Comparison of ENCODE assay signal across 1 cellular context in the genomic region with DNA sequence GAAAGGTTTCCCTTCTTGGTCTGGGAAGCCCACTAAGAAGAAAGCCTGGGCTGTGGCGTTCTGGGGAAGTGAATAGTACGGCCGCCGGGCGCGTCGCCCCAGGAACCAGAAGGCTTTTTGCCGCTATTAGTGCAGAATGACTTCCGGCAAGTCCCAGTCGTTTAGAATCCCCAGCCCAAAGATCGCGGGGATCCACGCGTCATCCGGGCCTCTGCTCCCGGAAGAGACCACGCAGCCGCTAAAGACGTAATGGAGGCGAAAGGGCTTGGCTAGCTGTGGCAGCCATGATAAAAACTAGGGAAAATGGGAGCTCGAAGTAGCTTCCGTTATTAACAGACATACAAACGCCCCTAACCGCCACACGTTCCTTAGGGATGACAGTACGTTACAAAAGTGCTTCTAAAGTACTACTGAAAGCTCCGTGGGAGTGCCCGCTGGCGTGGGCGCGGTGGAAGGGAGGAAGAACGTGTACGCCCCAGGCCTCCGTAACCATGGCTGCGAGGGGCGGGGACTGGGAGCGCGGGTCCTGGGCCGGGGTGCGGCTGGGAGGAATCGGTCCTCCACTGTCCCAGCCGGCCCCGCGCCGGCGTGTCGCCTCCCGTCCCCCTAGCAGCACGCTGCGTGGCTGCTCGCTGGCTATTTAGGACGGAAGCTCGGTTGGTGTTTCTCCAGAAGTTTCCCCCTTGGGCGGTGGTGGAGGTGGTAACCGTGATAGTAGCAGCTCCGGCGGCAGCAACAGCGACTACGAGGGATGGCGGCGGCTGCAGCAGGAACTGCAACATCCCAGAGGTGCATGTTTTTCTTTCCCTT.
TF ChIP-seq lines count a peak whose summit lies in the region.

A gene (plus strand): TSS at position 667 of the 810 bp plus-strand sequence. CDS start 85 bp downstream, at position 752.

TF ChIP-seq in GM12878, 131 proteins besides CTCF, POLR2A, EP300 and RAD21 (continued from another document):
- TF ChIP-seq, protein P1, sequence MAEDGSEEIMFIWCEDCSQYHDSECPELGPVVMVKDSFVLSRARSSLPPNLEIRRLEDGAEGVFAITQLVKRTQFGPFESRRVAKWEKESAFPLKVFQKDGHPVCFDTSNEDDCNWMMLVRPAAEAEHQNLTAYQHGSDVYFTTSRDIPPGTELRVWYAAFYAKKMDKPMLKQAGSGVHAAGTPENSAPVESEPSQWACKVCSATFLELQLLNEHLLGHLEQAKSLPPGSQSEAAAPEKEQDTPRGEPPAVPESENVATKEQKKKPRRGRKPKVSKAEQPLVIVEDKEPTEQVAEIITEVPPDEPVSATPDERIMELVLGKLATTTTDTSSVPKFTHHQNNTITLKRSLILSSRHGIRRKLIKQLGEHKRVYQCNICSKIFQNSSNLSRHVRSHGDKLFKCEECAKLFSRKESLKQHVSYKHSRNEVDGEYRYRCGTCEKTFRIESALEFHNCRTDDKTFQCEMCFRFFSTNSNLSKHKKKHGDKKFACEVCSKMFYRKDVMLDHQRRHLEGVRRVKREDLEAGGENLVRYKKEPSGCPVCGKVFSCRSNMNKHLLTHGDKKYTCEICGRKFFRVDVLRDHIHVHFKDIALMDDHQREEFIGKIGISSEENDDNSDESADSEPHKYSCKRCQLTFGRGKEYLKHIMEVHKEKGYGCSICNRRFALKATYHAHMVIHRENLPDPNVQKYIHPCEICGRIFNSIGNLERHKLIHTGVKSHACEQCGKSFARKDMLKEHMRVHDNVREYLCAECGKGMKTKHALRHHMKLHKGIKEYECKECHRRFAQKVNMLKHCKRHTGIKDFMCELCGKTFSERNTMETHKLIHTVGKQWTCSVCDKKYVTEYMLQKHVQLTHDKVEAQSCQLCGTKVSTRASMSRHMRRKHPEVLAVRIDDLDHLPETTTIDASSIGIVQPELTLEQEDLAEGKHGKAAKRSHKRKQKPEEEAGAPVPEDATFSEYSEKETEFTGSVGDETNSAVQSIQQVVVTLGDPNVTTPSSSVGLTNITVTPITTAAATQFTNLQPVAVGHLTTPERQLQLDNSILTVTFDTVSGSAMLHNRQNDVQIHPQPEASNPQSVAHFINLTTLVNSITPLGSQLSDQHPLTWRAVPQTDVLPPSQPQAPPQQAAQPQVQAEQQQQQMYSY (CRISPR knock-in tag; IDR thresholded peaks at IDR 0.05), result no peak
- TF ChIP-seq HDAC6 (IDR thresholded peaks at IDR 0.05; ENCODE audit: unreplicated experiment) (no peak), CREM (IDR thresholded peaks at IDR 0.05; ENCODE audit: low read depth) (peak; percentile 57), HCFC1 (IDR thresholded peaks at IDR 0.05; ENCODE audit: low read length) (peak; percentile 75), SUPT20H (IDR thresholded peaks at IDR 0.05; ENCODE audit: borderline replicate concordance, control insufficient read depth, low read depth, low read length) (no peak), IRF4 (IDR thresholded peaks at IDR 0.05; ENCODE audit: low read depth, low read length) (no peak), ZNF217 (IDR thresholded peaks at IDR 0.05) (no peak), RB1 (IDR thresholded peaks at IDR 0.05; ENCODE audit: borderline replicate concordance) (no peak; the same call in 1 of the 2 replicates), CHD4 (IDR thresholded peaks at IDR 0.05) (no peak), SIX5 (IDR thresholded peaks at IDR 0.05; ENCODE audit: low read depth, low read length, severe bottlenecking) (peak; percentile 45), CHD2 (IDR thresholded peaks at IDR 0.05; ENCODE audit: borderline replicate concordance, low read depth, low read length) (peak; percentile 94), TCF3 (IDR thresholded peaks at IDR 0.05; ENCODE audit: borderline replicate concordance, insufficient read depth, low read depth, low read length) (peak; percentile 72; the same call in 1 of the 2 replicates), NR2C1 (IDR thresholded peaks at IDR 0.05) (peak; percentile 81), ZNF207 (IDR thresholded peaks at IDR 0.05; ENCODE audit: borderline replicate concordance) (no peak), NR2F1 (conservative IDR thresholded peaks at IDR 0.05) (peak; percentile 80), CBX5 (IDR thresholded peaks at IDR 0.05; ENCODE audit: low read depth) (peak; percentile 97), SMAD1 (IDR thresholded peaks at IDR 0.05; ENCODE audit: low read depth, partially characterized antibody) (peak; percentile 30)
- TF ChIP-seq, protein P2, sequence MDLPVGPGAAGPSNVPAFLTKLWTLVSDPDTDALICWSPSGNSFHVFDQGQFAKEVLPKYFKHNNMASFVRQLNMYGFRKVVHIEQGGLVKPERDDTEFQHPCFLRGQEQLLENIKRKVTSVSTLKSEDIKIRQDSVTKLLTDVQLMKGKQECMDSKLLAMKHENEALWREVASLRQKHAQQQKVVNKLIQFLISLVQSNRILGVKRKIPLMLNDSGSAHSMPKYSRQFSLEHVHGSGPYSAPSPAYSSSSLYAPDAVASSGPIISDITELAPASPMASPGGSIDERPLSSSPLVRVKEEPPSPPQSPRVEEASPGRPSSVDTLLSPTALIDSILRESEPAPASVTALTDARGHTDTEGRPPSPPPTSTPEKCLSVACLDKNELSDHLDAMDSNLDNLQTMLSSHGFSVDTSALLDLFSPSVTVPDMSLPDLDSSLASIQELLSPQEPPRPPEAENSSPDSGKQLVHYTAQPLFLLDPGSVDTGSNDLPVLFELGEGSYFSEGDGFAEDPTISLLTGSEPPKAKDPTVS (IDR thresholded peaks at IDR 0.05; ENCODE audit: low read depth, low read length), result peak; percentile 89
- TF ChIP-seq, protein P3, sequence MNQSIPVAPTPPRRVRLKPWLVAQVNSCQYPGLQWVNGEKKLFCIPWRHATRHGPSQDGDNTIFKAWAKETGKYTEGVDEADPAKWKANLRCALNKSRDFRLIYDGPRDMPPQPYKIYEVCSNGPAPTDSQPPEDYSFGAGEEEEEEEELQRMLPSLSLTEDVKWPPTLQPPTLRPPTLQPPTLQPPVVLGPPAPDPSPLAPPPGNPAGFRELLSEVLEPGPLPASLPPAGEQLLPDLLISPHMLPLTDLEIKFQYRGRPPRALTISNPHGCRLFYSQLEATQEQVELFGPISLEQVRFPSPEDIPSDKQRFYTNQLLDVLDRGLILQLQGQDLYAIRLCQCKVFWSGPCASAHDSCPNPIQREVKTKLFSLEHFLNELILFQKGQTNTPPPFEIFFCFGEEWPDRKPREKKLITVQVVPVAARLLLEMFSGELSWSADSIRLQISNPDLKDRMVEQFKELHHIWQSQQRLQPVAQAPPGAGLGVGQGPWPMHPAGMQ (IDR thresholded peaks at IDR 0.05; ENCODE audit: borderline replicate concordance), result peak; percentile 35; the same call in 1 of the 2 replicates
- TF ChIP-seq, protein P4, sequence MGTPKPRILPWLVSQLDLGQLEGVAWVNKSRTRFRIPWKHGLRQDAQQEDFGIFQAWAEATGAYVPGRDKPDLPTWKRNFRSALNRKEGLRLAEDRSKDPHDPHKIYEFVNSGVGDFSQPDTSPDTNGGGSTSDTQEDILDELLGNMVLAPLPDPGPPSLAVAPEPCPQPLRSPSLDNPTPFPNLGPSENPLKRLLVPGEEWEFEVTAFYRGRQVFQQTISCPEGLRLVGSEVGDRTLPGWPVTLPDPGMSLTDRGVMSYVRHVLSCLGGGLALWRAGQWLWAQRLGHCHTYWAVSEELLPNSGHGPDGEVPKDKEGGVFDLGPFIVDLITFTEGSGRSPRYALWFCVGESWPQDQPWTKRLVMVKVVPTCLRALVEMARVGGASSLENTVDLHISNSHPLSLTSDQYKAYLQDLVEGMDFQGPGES (IDR thresholded peaks at IDR 0.05), result 0 out of 2 replicates have a peak, but pooled peaks have one; percentile 1
- TF ChIP-seq, protein P5, sequence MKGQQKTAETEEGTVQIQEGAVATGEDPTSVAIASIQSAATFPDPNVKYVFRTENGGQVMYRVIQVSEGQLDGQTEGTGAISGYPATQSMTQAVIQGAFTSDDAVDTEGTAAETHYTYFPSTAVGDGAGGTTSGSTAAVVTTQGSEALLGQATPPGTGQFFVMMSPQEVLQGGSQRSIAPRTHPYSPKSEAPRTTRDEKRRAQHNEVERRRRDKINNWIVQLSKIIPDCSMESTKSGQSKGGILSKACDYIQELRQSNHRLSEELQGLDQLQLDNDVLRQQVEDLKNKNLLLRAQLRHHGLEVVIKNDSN (IDR thresholded peaks at IDR 0.05; ENCODE audit: borderline replicate concordance, extremely low read length, insufficient read depth, low read depth, low read length), result no peak
